In genomic region chr16:70685061-70685937, GRCh38 we compare ENCODE assay signal across 8 cellular contexts. TPM values are rescaled to one million over a fixed set of nuclear protein-coding genes. Genes with fewer than 3 reads are reported as not detected.
DNase-seq lines count a peak whose midpoint lies in the region; ATAC-seq, FAIRE-seq and TF ChIP-seq lines count a peak whose summit lies in the region.

No MANE protein-coding gene starts in this region.

- H3K36me3 Mint-ChIP-seq in activated CD4-positive, alpha-beta T cell treated with anti-CD3 and anti-CD28 coated beads, Interleukin-2, amount 10 ng/mL, durations not matched to agents 24 days and 14 days (ENCODE audit: low read depth), result no peaks in the 10 kb centered on the region

- no peak overlapping the region for H3K27ac Mint-ChIP-seq in activated CD4-positive, alpha-beta T cell treated with anti-CD3 and anti-CD28 coated beads, Interleukin-2, amount 10 ng/mL, durations not matched to agents 24 days and 14 days

- H4K20me1 ChIP-seq in keratinocyte (ENCODE audit: control insufficient read depth, extremely low read depth, insufficient read depth, low read length), result peaks cover 6% of the 10 kb centered on the region

- H3K9ac ChIP-seq in keratinocyte (ENCODE audit: control insufficient read depth, extremely low read depth, insufficient read depth, low read length), result peak overlapping the region; percentile 71
- peak overlapping the region; percentile 74 to 82 for H3K9ac ChIP-seq in stomach smooth muscle (ENCODE audit: low read length in 2 of 2)

- H3K4me1 ChIP-seq in ascending aorta, result peaks cover 34 to 84% of the 10 kb centered on the region in 2 donors
- H3K4me1 ChIP-seq in keratinocyte (ENCODE audit: control insufficient read depth, extremely low read depth, insufficient read depth, low read length), result peaks cover 54% of the 10 kb centered on the region
- peaks cover 89% of the 10 kb centered on the region for H3K4me1 ChIP-seq in stomach smooth muscle (ENCODE audit: control insufficient read depth, insufficient read depth, low read length)

- H3K4me1 Mint-ChIP-seq in activated CD4-positive, alpha-beta T cell treated with anti-CD3 and anti-CD28 coated beads, Interleukin-2, amount 10 ng/mL, durations not matched to agents 24 days and 14 days, result no peaks in the 10 kb centered on the region

- peak overlapping the region; percentile 99 for H3K4me2 ChIP-seq in keratinocyte (ENCODE audit: control insufficient read depth, extremely low read depth, insufficient read depth, low read depth, low read length)

- H2AFZ ChIP-seq in keratinocyte (ENCODE audit: control insufficient read depth, low read length), result peak overlapping the region; percentile 3

- no peaks in the 10 kb centered on the region for H3K9me3 ChIP-seq in ascending aorta
- H3K9me3 ChIP-seq in keratinocyte (ENCODE audit: control insufficient read depth, low read depth, low read length), result no peaks in the 10 kb centered on the region
- H3K9me3 ChIP-seq in stomach smooth muscle (ENCODE audit: control insufficient read depth in 2 of 2, low read length in 2 of 2), result no peaks in the 10 kb centered on the region

- H3K9me3 Mint-ChIP-seq in activated CD4-positive, alpha-beta T cell treated with anti-CD3 and anti-CD28 coated beads, Interleukin-2, amount 10 ng/mL, durations not matched to agents 24 days and 14 days, result no peaks in the 10 kb centered on the region

- H3K27me3 ChIP-seq in ascending aorta, result no peaks in the 10 kb centered on the region
- H3K27me3 ChIP-seq in keratinocyte (ENCODE audit: control insufficient read depth, extremely low read depth, insufficient read depth, low read length), result no peaks in the 10 kb centered on the region
- no peaks in the 10 kb centered on the region for H3K27me3 ChIP-seq in stomach smooth muscle (ENCODE audit: control insufficient read depth in 1 of 2, insufficient read depth in 2 of 2, low read length in 2 of 2)

- H3K4me3 ChIP-seq in ascending aorta (peak overlapping the region; percentile 89 to 91), keratinocyte (ENCODE audit: control insufficient read depth in 2 of 3, extremely low read depth in 1 of 3, insufficient read depth in 2 of 3, low read depth in 1 of 3, low read length in 3 of 3) (peak overlapping the region; percentile 74 to 81 (median 78)), stomach smooth muscle (ENCODE audit: low read length in 2 of 2) (peak overlapping the region; percentile 89 to 91)

- intact Hi-C loops in activated CD4-positive, alpha-beta T cell treated with anti-CD3 and anti-CD28 coated beads, Interleukin-2, amount 10 ng/mL, durations not matched to agents 24 days and 14 days (cut with micrococcal nuclease), result no loop called here
- intact Hi-C loops in ascending aorta (cut with DNase I), result loop anchor here (2.0 to 10.0 kb wide), 4 partner anchors 30 to 880 kb away; no protein-coding TSS in a partner anchor

- H3K79me2 ChIP-seq in keratinocyte (ENCODE audit: control insufficient read depth, insufficient read depth, low read length), result peaks cover 49% of the 10 kb centered on the region

- H3K36me3 ChIP-seq in ascending aorta, result peaks cover 0 to 3% of the 10 kb centered on the region in 2 donors
- H3K36me3 ChIP-seq in keratinocyte (ENCODE audit: control insufficient read depth in 2 of 2, extremely low read depth in 1 of 2, insufficient read depth in 2 of 2, low read length in 2 of 2), result peaks cover 4 to 10% of the 10 kb centered on the region in 2 experiments
- peaks cover 0 to 8% of the 10 kb centered on the region in 2 donors for H3K36me3 ChIP-seq in stomach smooth muscle (ENCODE audit: control insufficient read depth in 2 of 2, insufficient read depth in 2 of 2, low read length in 2 of 2)

- H3K4me3 Mint-ChIP-seq in activated CD4-positive, alpha-beta T cell treated with anti-CD3 and anti-CD28 coated beads, Interleukin-2, amount 10 ng/mL, durations not matched to agents 24 days and 14 days, result peak overlapping the region; percentile 59

- peak; percentile 70 for DNase-seq in activated CD4-positive, alpha-beta T cell treated with anti-CD3 and anti-CD28 coated beads, Interleukin-2, amount 10 ng/mL, durations not matched to agents 24 days and 14 days
- DNase-seq in activated CD4-positive, alpha-beta T cell treated with anti-CD3 and anti-CD28 coated beads, Interleukin-2, amount 50 U/mL, for 4 hours, result no peak
- DNase-seq in ascending aorta (ENCODE audit: low spot score in 2 of 2) (no peak), keratinocyte (ENCODE audit: low read depth, low spot score) (no peak), SIG-M5 (lab: John Stamatoyannopoulos, UW) (no peak)

- H3K27ac ChIP-seq in ascending aorta, result peak overlapping the region; percentile 74 to 84
- H3K27ac ChIP-seq in keratinocyte (ENCODE audit: control insufficient read depth, insufficient read depth, low read length), result peak overlapping the region; percentile 30
- peak overlapping the region; percentile 76 for H3K27ac ChIP-seq in stomach smooth muscle (ENCODE audit: low read length)

- TF ChIP-seq CTCF in ascending aorta (IDR thresholded peaks at IDR 0.05) (peak in 1 of 3 experiments; percentile 15), keratinocyte (optimal IDR thresholded peaks at IDR 0.05 in 1 of 3, IDR thresholded peaks at IDR 0.05 in 1 of 3, conservative IDR thresholded peaks at IDR 0.05 in 1 of 3; ENCODE audit: extremely low read depth in 1 of 3, insufficient read depth in 2 of 3, low read length in 3 of 3) (no peak)

- ATAC-seq in HG02678 (IDR thresholded peaks at IDR 0.05; ENCODE audit: unreplicated experiment) (no peak), HG03095 (IDR thresholded peaks at IDR 0.05; ENCODE audit: unreplicated experiment) (no peak)

- H3K9me1 ChIP-seq in keratinocyte (ENCODE audit: control insufficient read depth, extremely low read depth, insufficient read depth, low read length), result no peaks in the 10 kb centered on the region

- H3K27me3 Mint-ChIP-seq in activated CD4-positive, alpha-beta T cell treated with anti-CD3 and anti-CD28 coated beads, Interleukin-2, amount 10 ng/mL, durations not matched to agents 24 days and 14 days, result peaks cover 25% of the 10 kb centered on the region

- dilution Hi-C loops in keratinocyte (cut with MboI; ENCODE audit: extremely low pct_ligation_motif_present, low sequenced_read_pairs), result no loop called here

- FAIRE-seq in keratinocyte (lab: Jason Lieb, UNC), result no peak

RNA-seq across cellular contexts. Expression of gene MTSS2, which starts 0.6 kb away (rescaled TPM):
- total RNA-seq in activated CD4-positive, alpha-beta T cell treated with anti-CD3 and anti-CD28 coated beads, Interleukin-2, amount 10 ng/mL, durations not matched to agents 24 days and 14 days, result 2.6 and 3.7 TPM in 2 replicates
- total RNA-seq in ascending aorta, result 98.6 TPM
- polyA plus RNA-seq in keratinocyte, result 13.3 to 22.3 TPM (median 21.8 TPM) in 3 replicates
- 24.4 TPM for polyA plus RNA-seq in keratinocyte (2011; ENCODE audit: low read depth)
- 15.5 and 40.8 TPM in 2 replicates for polyA plus RNA-seq in keratinocyte (2011; cell fraction: cytosol; rRNA removed)
- 38.5 and 49.9 TPM in 2 replicates for polyA plus RNA-seq in keratinocyte (2011; cell fraction: nucleus; rRNA removed)
- 16.8 and 39.7 TPM in 2 replicates for polyA plus RNA-seq in keratinocyte (2012; ENCODE audit: low replicate concordance)
- polyA minus RNA-seq in keratinocyte, result 12.8 to 45.1 TPM (median 20.7 TPM) in 3 replicates
- polyA minus RNA-seq in keratinocyte (2011; cell fraction: cytosol; rRNA and poly(A)+ RNA removed), result 52.2 TPM
- 20.7 and 31.0 TPM in 2 replicates for polyA minus RNA-seq in keratinocyte (2011; cell fraction: nucleus; rRNA and poly(A)+ RNA removed)

RNA-seq across cellular contexts. Expression of gene IL34, which starts 38.9 kb away (rescaled TPM):
- 0.30 TPM in 1 of 2 replicates, not detected in the other for total RNA-seq in activated CD4-positive, alpha-beta T cell treated with anti-CD3 and anti-CD28 coated beads, Interleukin-2, amount 10 ng/mL, durations not matched to agents 24 days and 14 days
- 116 TPM for total RNA-seq in ascending aorta
- polyA plus RNA-seq in keratinocyte, result 0.08 to 0.42 TPM (median 0.14 TPM) in 3 replicates
- polyA plus RNA-seq in keratinocyte (2011; ENCODE audit: low read depth), result 1.8 TPM
- 0.33 and 0.39 TPM in 2 replicates for polyA plus RNA-seq in keratinocyte (2011; cell fraction: cytosol; rRNA removed)
- polyA plus RNA-seq in keratinocyte (2011; cell fraction: nucleus; rRNA removed), result 0.23 and 0.47 TPM in 2 replicates
- polyA plus RNA-seq in keratinocyte (2012; ENCODE audit: low replicate concordance), result 0.13 and 4.6 TPM in 2 replicates
- polyA minus RNA-seq in keratinocyte, result 0.73 TPM in 1 of 3 replicates, not detected in the others
- polyA minus RNA-seq in keratinocyte (2011; cell fraction: cytosol; rRNA and poly(A)+ RNA removed), result not detected
- 0.53 TPM in 1 of 2 replicates, not detected in the other for polyA minus RNA-seq in keratinocyte (2011; cell fraction: nucleus; rRNA and poly(A)+ RNA removed)

Comparison
In these comparisons a context has a peak if more than half of its experiments do, and no peak if none do; other contexts are left out.
1. RNA of gene MTSS2, which starts 0.6 kb away (total RNA-seq): 98.6 TPM in ascending aorta (single experiment); 2.6 to 3.7 TPM in activated CD4-positive, alpha-beta T cell treated with anti-CD3 and anti-CD28 coated beads, Interleukin-2, amount 10 ng/mL, durations not matched to agents 24 days and 14 days; every median in the first group is over 10 times any median in the second.
2. RNA of gene IL34, which starts 38.9 kb away (total RNA-seq): 116 TPM in ascending aorta (single experiment); 0.30 TPM in activated CD4-positive, alpha-beta T cell treated with anti-CD3 and anti-CD28 coated beads, Interleukin-2, amount 10 ng/mL, durations not matched to agents 24 days and 14 days; every median in the first group is over 10 times any median in the second.
3. Peak in every context shown above with its lines, with median percentiles within 50 percentile points of each other: H3K27ac ChIP-seq and H3K4me3 ChIP-seq.